ENCODE assay signal across 23 cellular contexts in the genomic region with DNA sequence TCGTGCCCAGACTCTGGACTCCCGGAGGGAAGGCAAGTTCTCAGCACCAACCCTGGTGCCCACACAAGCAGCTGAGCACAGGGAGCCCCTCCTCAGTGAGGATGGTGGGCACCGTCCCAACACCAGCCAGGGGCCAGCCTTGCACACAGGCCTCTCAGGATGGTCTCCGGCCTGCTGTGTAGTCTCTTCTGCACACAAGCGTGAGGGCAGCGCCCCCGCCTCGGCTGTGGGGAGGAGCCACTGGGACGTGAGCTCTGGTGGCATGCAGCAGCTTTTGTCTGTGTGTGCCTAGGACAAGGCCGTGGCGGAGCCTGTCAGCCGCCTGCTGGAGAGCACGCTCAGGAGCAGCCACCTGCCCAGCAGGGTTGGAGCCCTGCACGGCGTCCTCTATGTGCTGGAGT.
"Had no signal": no experiment of that assay in that cellular context is flagged by ENCODE, and none has a peak within 500 bp of the region (broad histone marks: within the 10 kb centered on the region; RNA-seq: fewer than 3 reads in every experiment).

No MANE protein-coding gene starts in this region.

- H3K9me3 Mint-ChIP-seq: T-cell had no signal

- H3K4me1 Mint-ChIP-seq: T-cell had no signal

- H3K4me3 Mint-ChIP-seq: T-cell had no signal

- ATAC-seq: HepG2, T-cell had no signal

- H3K27ac ChIP-seq: KMS-11 had no signal

- FAIRE-seq: HepG2, RCC 7860 had no signal

- DNase-seq: IMR-90, Kasumi-1, MM.1S, NCI-H1092 treated with DMSO at 0.1 percent for 48 hours, NCI-H1436, NCI-H187, NCI-H2029, NCI-H2081 treated with DMSO at 0.1 percent for 48 hours, NCI-H2171, NCI-H226, NCI-H446, NCI-H510A, NCI-H524 treated with DMSO at 0.1 percent for 48 hours, NCI-H69, NCI-H774, RPMI8226, SIG-M5, SK-N-SH, SW 1271, T-cell had no signal

- H3K4me2 ChIP-seq: KMS-11, SK-N-SH had no signal

- H3K27me3 Mint-ChIP-seq: T-cell had no signal

- H3K9me3 ChIP-seq: SK-N-SH had no signal

- H3K9ac ChIP-seq: KMS-11, SK-N-SH had no signal

- H3K27ac Mint-ChIP-seq: T-cell had no signal
